In genomic region chr22:19407649-19408606, GRCh38 we compare ENCODE assay signal across 1 cellular context.
TF ChIP-seq lines count a peak whose summit lies in the region.

No MANE protein-coding gene starts in this region.

TF ChIP-seq in HEK293, 187 proteins besides CTCF, POLR2A, EP300 and RAD21 (continued from another document):
- 0 out of 2 replicates have a peak, but pooled peaks have one; percentile 16 for TF ChIP-seq ZNF692 (tag by site-specific recombination; IDR thresholded peaks at IDR 0.05)
- 0 out of 2 replicates have a peak, but pooled peaks have one; percentile 28 for TF ChIP-seq SP7 (tag by site-specific recombination; IDR thresholded peaks at IDR 0.05)
- no peak for TF ChIP-seq ZNF792 (tag by site-specific recombination; IDR thresholded peaks at IDR 0.05)
- peak; percentile 68 for TF ChIP-seq FEZF1 (tag by site-specific recombination; IDR thresholded peaks at IDR 0.05)
- TF ChIP-seq IKZF3 (tag by site-specific recombination; IDR thresholded peaks at IDR 0.05), result peak; percentile 67
- peak; percentile 78; the same call in 1 of the 2 replicates for TF ChIP-seq ZBTB44 (tag by site-specific recombination; IDR thresholded peaks at IDR 0.05)
